ENCODE assay signal across 1 cellular context in genomic region chr7:7207876-7208275, GRCh38.
TF ChIP-seq lines count a peak whose summit lies in the region.

No MANE protein-coding gene starts in this region.

TF ChIP-seq in GM23338, 12 proteins besides CTCF, POLR2A, EP300 and RAD21 (continued from another document):
- TF ChIP-seq ZNF462 (CRISPR knock-in tag; IDR thresholded peaks at IDR 0.05): no peak
- no peak for TF ChIP-seq CREB1 (CRISPR knock-in tag; IDR thresholded peaks at IDR 0.05; ENCODE audit: low read depth)
- no peak for TF ChIP-seq REST (IDR thresholded peaks at IDR 0.05; ENCODE audit: unreplicated experiment)
- no peak for TF ChIP-seq EZH2phosphoT487 (IDR thresholded peaks at IDR 0.05; ENCODE audit: unreplicated experiment)
- no peak for TF ChIP-seq STAT1 (IDR thresholded peaks at IDR 0.05; ENCODE audit: unreplicated experiment)
- no peak for TF ChIP-seq NANOG (IDR thresholded peaks at IDR 0.05; ENCODE audit: borderline replicate concordance)
